ENCODE assay signal across 10 cellular contexts in the genomic region with DNA sequence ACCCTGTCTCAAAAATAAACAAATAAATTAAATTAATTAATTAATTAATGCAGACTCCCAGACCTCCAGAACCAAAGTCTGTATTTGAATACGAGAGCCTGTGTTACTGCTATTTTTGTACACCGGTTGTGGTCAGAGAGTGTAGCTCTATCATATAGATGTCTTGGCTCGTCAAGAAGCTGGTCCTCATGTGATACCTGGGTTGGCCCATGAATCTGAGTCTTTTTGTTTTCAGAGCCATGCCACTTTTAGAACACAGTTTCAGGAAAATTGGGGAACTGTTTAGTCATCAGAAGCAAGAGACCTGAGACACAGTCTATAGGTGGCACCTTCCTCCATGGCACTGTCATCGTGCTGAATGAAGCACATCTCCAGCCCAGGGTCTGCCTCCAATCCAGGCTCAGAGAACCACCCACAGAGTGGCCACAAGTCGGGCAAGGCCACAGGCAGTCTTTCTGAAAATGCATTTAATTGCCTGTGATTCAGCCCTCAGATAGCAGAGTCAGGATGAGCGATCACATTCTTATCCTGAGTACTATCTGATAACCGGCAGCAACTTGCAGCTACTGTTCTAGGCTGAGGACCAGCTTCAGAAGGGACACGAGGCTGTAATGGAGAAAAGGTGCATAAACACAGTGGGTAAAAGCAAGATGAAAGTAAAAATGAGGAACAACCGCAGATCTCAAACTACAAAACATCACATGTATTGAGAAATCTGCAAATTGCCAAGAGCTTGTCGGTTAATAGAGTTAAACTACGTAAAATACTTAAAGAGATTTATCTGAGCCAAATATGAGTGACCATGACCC. TPM values are rescaled to one million over a fixed set of nuclear protein-coding genes. Genes with fewer than 3 reads are reported as not detected.
DNase-seq lines count a peak whose midpoint lies in the region; ATAC-seq lines count a peak whose summit lies in the region.
"Had no signal": no experiment of that assay in that cellular context is flagged by ENCODE, and none has a peak within 500 bp of the region (broad histone marks: within the 10 kb centered on the region; RNA-seq: fewer than 3 reads in every experiment).

No MANE protein-coding gene starts in this region.

- H3K27me3 Mint-ChIP-seq in activated naive CD4-positive, alpha-beta T cell treated with anti-CD3 and anti-CD28 coated beads for 36 hours (ENCODE audit: low read depth): no peaks in the 10 kb centered on the region
- no peaks in the 10 kb centered on the region for H3K27me3 Mint-ChIP-seq in dendritic cell treated with granulocyte-macrophage colony-stimulating factor and Interleukin-4, amounts not matched to agents 40 ng/mL and 50 ng/mL, for 4 days

- no peak overlapping the region for H3K4me3 Mint-ChIP-seq in activated naive CD4-positive, alpha-beta T cell treated with anti-CD3 and anti-CD28 coated beads for 36 hours
- H3K4me3 Mint-ChIP-seq in dendritic cell treated with granulocyte-macrophage colony-stimulating factor and Interleukin-4, amounts not matched to agents 40 ng/mL and 50 ng/mL, for 4 days: no peak overlapping the region

- H3K27ac Mint-ChIP-seq in activated naive CD4-positive, alpha-beta T cell treated with anti-CD3 and anti-CD28 coated beads for 36 hours: peak overlapping the region; percentile 82
- peak overlapping the region; percentile 82 for H3K27ac Mint-ChIP-seq in dendritic cell treated with granulocyte-macrophage colony-stimulating factor and Interleukin-4, amounts not matched to agents 40 ng/mL and 50 ng/mL, for 4 days

- peaks cover 49% of the 10 kb centered on the region for H3K4me1 Mint-ChIP-seq in activated naive CD4-positive, alpha-beta T cell treated with anti-CD3 and anti-CD28 coated beads for 36 hours (ENCODE audit: low read depth)
- H3K4me1 Mint-ChIP-seq in dendritic cell treated with granulocyte-macrophage colony-stimulating factor and Interleukin-4, amounts not matched to agents 40 ng/mL and 50 ng/mL, for 4 days (ENCODE audit: low read depth): peaks cover 35% of the 10 kb centered on the region

- peaks cover 12% of the 10 kb centered on the region for H3K36me3 Mint-ChIP-seq in activated naive CD4-positive, alpha-beta T cell treated with anti-CD3 and anti-CD28 coated beads for 36 hours (ENCODE audit: low read depth)
- no peaks in the 10 kb centered on the region for H3K36me3 Mint-ChIP-seq in dendritic cell treated with granulocyte-macrophage colony-stimulating factor and Interleukin-4, amounts not matched to agents 40 ng/mL and 50 ng/mL, for 4 days (ENCODE audit: low read depth)

- CTCF ChIA-PET in activated naive CD4-positive, alpha-beta T cell treated with anti-CD3 and anti-CD28 coated beads for 36 hours (lab: Charles Lee): interaction anchor here (0.6 to 1.5 kb wide), 2 partner anchors 18 to 68 kb away, joined by 3 to 4 read pairs; no protein-coding TSS in a partner anchor

- intact Hi-C loops in activated naive CD4-positive, alpha-beta T cell treated with anti-CD3 and anti-CD28 coated beads for 36 hours (cut with micrococcal nuclease): no loop called here
- intact Hi-C loops in dendritic cell treated with granulocyte-macrophage colony-stimulating factor and Interleukin-4, amounts not matched to agents 40 ng/mL and 50 ng/mL, for 4 days (cut with micrococcal nuclease): no loop called here

- ATAC-seq in HG03095 (IDR thresholded peaks at IDR 0.05; ENCODE audit: unreplicated experiment) (no peak), GM19035 (IDR thresholded peaks at IDR 0.05; ENCODE audit: unreplicated experiment) (no peak)

- peak; percentile 44 for DNase-seq in activated naive CD4-positive, alpha-beta T cell treated with anti-CD3 and anti-CD28 coated beads for 36 hours
- no peak for DNase-seq in activated naive CD4-positive, alpha-beta T cell treated with Interleukin-2 at 50 U/mL for 16 hours
- DNase-seq in RKO (ENCODE audit: low spot score): peak; percentile 78
- peak; percentile 68 for DNase-seq in stimulated activated CD8-positive, alpha-beta memory T cell treated with anti-CD3 and anti-CD28 coated beads, Interleukin-4, amount 100 ng/mL, for 48 hours
- no peak for DNase-seq in activated CD8-positive, alpha-beta memory T cell treated with anti-CD3 and anti-CD28 coated beads for 24 hours
- DNase-seq: Caco-2, NCI-H1092 treated with DMSO at 0.1 percent for 48 hours had no signal

- peaks cover 14% of the 10 kb centered on the region for H3K9me3 Mint-ChIP-seq in activated naive CD4-positive, alpha-beta T cell treated with anti-CD3 and anti-CD28 coated beads for 36 hours
- no peaks in the 10 kb centered on the region for H3K9me3 Mint-ChIP-seq in dendritic cell treated with granulocyte-macrophage colony-stimulating factor and Interleukin-4, amounts not matched to agents 40 ng/mL and 50 ng/mL, for 4 days

RNA-seq across cellular contexts. Expression of a gene that starts 14.2 kb away (rescaled TPM):
- 10 to 100 TPM; 41.2 to 42.6 TPM for total RNA-seq in activated naive CD4-positive, alpha-beta T cell treated with anti-CD3 and anti-CD28 coated beads for 36 hours

Comparison
In these comparisons a context has a peak if more than half of its experiments do, and no peak if none do; other contexts are left out.
1. DNase-seq: peak in activated naive CD4-positive, alpha-beta T cell treated with anti-CD3 and anti-CD28 coated beads for 36 hours (single experiment), RKO (single experiment) and stimulated activated CD8-positive, alpha-beta memory T cell treated with anti-CD3 and anti-CD28 coated beads, Interleukin-4, amount 100 ng/mL, for 48 hours (single experiment); none in activated naive CD4-positive, alpha-beta T cell treated with Interleukin-2 at 50 U/mL for 16 hours (single experiment) and activated CD8-positive, alpha-beta memory T cell treated with anti-CD3 and anti-CD28 coated beads for 24 hours (single experiment).